In genomic region chr21:35775778-35776515, GRCh38 we compare ENCODE assay signal across 28 cellular contexts.
"Had no signal": no experiment of that assay in that cellular context is flagged by ENCODE, and none has a peak within 500 bp of the region (broad histone marks: within the 10 kb centered on the region; RNA-seq: fewer than 3 reads in every experiment).

No MANE protein-coding gene starts in this region.

- H3K36me3 ChIP-seq: cardiac muscle cell, left lung, lower lobe of right lung, neural progenitor cell, spleen, tibial nerve had no signal

- H3K4me2 ChIP-seq: neural progenitor cell had no signal

- H3K27ac ChIP-seq: cardiac muscle cell, coronary artery, left lung, lower lobe of right lung, neural progenitor cell, parathyroid adenoma, psoas muscle, spleen, tibial nerve had no signal

- H3K27me3 ChIP-seq: cardiac muscle cell, left lung, neural progenitor cell, tibial nerve had no signal

- FAIRE-seq: urothelium cell line had no signal

- H3K79me2 ChIP-seq: parathyroid adenoma had no signal

- H3K4me3 Mint-ChIP-seq: activated B cell treated with CpG ODN at 0.5 μM for 24 hours; activated naive CD8-positive, alpha-beta T cell; activated T-cell treated with anti-CD3 and anti-CD28 coated beads, Interleukin-2, amount 50 U/mL, for 72 hours; effector memory CD8-positive, alpha-beta T cell; immature natural killer cell; natural killer cell; neural progenitor cell; T-helper 17 cell had no signal

- H2AFZ ChIP-seq: neural progenitor cell, parathyroid adenoma had no signal

- ATAC-seq: activated T-cell treated with anti-CD3 and anti-CD28 coated beads, Interleukin-2, amount 50 U/mL, for 72 hours; effector memory CD8-positive, alpha-beta T cell; left lung; lower lobe of right lung; natural killer cell; psoas muscle; T-helper 17 cell had no signal

- H3K9me3 Mint-ChIP-seq: activated B cell treated with CpG ODN at 0.5 μM for 24 hours; activated T-cell treated with anti-CD3 and anti-CD28 coated beads, Interleukin-2, amount 50 U/mL, for 72 hours; effector memory CD8-positive, alpha-beta T cell; immature natural killer cell; natural killer cell; neural progenitor cell had no signal

- H3K36me3 Mint-ChIP-seq: activated naive CD8-positive, alpha-beta T cell; immature natural killer cell; natural killer cell; neural progenitor cell had no signal

- H3K4me1 ChIP-seq: left lung, lower lobe of right lung, neural progenitor cell, parathyroid adenoma, spleen had no signal

- H3K9ac ChIP-seq: neural progenitor cell, parathyroid adenoma had no signal

- H3K4me3 ChIP-seq: cardiac muscle cell, coronary artery, left lung, lower lobe of right lung, neural progenitor cell, psoas muscle, spleen, tibial nerve had no signal

- H3K4me1 Mint-ChIP-seq: activated B cell treated with CpG ODN at 0.5 μM for 24 hours, immature natural killer cell, natural killer cell, neural progenitor cell, T-helper 17 cell had no signal

- DNase-seq: activated B cell treated with CpG ODN at 0.5 μM for 24 hours; activated naive CD4-positive, alpha-beta T cell treated with Interleukin-2 at 50 U/mL for 16 hours; activated T-cell treated with anti-CD3 and anti-CD28 coated beads for 4 hours; activated T-cell treated with anti-CD3 and anti-CD28 coated beads, Interleukin-2, amount 50 U/mL, for 72 hours; anterior cingulate cortex; cerebellar nuclear complex; effector memory CD8-positive, alpha-beta T cell; head of caudate nucleus; hypothalamus; immature natural killer cell; left lung; lower lobe of right lung; mesendoderm; natural killer cell; occipital lobe; psoas muscle; spleen; stimulated activated CD4-positive, alpha-beta T cell treated with anti-CD3 and anti-CD28 coated beads, Interleukin-2, amount 100 ng/mL, for 48 hours; stimulated activated naive CD4-positive, alpha-beta T cell treated with Interleukin-2 at 50 U/mL for 16 hours; T-helper 17 cell; T1000 had no signal

- H3K27ac Mint-ChIP-seq: activated B cell treated with CpG ODN at 0.5 μM for 24 hours; activated naive CD8-positive, alpha-beta T cell; activated T-cell treated with anti-CD3 and anti-CD28 coated beads, Interleukin-2, amount 50 U/mL, for 72 hours; effector memory CD8-positive, alpha-beta T cell; immature natural killer cell; natural killer cell; neural progenitor cell; T-helper 17 cell had no signal

- H3K9me3 ChIP-seq: left lung, lower lobe of right lung, psoas muscle, spleen, tibial nerve had no signal
